7 cellular contexts compared by ENCODE assay signal in genomic region chr3:169430687-169431404, GRCh38.
DNase-seq lines count a peak whose midpoint lies in the region; ATAC-seq and TF ChIP-seq lines count a peak whose summit lies in the region.

No MANE protein-coding gene starts in this region.

- 16 to 27% (median 25%) methylated on average over 3 of the region's 3 CpGs for WGBS in spleen, 5 donors

- TF ChIP-seq CTCF in spleen (IDR thresholded peaks at IDR 0.05 in 8 of 11, conservative IDR thresholded peaks at IDR 0.05 in 3 of 11) = no peak

- H3K4me1 ChIP-seq in spleen = peaks cover 0 to 4% (median 0%) of the 10 kb centered on the region in 6 donors

- no peaks in the 10 kb centered on the region for H3K36me3 ChIP-seq in spleen

- H3K27me3 ChIP-seq in spleen (replicated peaks in 1 of 7) = no peaks in the 10 kb centered on the region

- no peak overlapping the region for H3K4me3 ChIP-seq in spleen

- no peaks in the 10 kb centered on the region for H3K9me3 ChIP-seq in spleen

- DNase-seq in M059J (ENCODE audit: low read depth) (peak; percentile 97), epithelial cell of prostate (ENCODE audit: low read depth, low spot score) (peak; percentile 56), spleen (no peak), NCI-H2029 (lab: John Stamatoyannopoulos, UW) (no peak), NCI-H2196 treated with DMSO at 0.1 percent for 48 hours (lab: John Stamatoyannopoulos, UW; ENCODE audit: unreplicated experiment) (no peak)

- intact Hi-C loops in spleen (cut with DNase I; ENCODE audit: low total_unique reads) = no loop called here

- H3K27ac ChIP-seq in epithelial cell of prostate (peak overlapping the region; percentile 72), spleen (peak overlapping the region; percentile 8 to 75 (median 39))

- no peak for TF ChIP-seq POLR2A in spleen (IDR thresholded peaks at IDR 0.05)

- ATAC-seq in GM21786 (IDR thresholded peaks at IDR 0.05; ENCODE audit: unreplicated experiment) (peak; percentile 45), GM21717 (IDR thresholded peaks at IDR 0.05; ENCODE audit: unreplicated experiment) (no peak)

Comparison
In these comparisons a context has a peak if more than half of its experiments do, and no peak if none do; other contexts are left out.
1. DNase-seq: peak in M059J (single experiment) and epithelial cell of prostate (single experiment); none in spleen (single experiment), NCI-H2029 (single experiment) and NCI-H2196 treated with DMSO at 0.1 percent for 48 hours (single experiment).